Comparison of ENCODE assay signal across 6 cellular contexts in the genomic region with DNA sequence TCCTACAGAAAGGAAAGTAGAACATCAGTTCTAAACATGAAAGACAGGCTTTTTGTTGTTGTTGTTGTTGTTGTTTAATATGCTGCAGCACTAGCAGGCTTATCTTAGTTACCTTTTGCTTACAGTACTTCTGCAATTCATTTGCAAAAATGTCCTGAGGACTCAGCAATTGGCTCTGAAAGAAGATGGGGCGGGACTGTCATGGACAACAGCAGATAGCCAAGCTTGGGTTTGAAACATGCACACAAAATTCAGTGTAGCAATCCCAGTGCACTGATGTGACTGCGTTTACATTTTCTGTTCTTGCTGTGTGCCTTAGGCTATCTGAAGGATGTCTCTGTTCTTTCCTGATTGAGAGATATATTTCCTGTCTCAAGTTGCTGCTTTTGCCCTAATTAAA. TPM values are rescaled to one million over a fixed set of nuclear protein-coding genes. Genes with fewer than 3 reads are reported as not detected.
"Had no signal": no experiment of that assay in that cellular context is flagged by ENCODE, and none has a peak within 500 bp of the region (broad histone marks: within the 10 kb centered on the region; RNA-seq: fewer than 3 reads in every experiment).

No MANE protein-coding gene starts in this region.

- DNase-seq: GM23248, GOT3, H7, HFFc6, KBM-7 had no signal

RNA-seq across cellular contexts. Expression of a gene that starts 9.2 kb away (rescaled TPM):
- total RNA-seq: GM23248, H4, HFFc6 had no signal
